ENCODE assay signal across 19 cellular contexts in the genomic region with DNA sequence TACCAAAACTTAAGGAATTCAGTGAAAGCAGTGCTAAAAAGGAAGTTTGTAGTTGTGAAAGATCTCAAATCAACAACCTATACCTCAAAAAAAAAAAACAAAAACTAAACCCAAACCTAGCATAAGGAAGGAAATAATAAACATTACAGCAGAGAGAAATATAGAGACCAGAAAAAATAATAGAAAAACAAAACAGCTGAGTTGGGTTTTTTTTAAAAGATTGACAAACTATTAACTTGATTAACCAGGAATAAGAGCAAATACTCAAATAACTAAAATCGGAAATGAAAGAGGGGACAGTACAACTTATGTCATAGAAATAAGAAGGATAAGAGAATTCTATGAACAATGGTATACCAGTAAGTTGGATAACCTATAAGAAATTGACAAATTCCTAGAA. TPM values are rescaled to one million over a fixed set of nuclear protein-coding genes. Genes with fewer than 3 reads are reported as not detected.
DNase-seq lines count a peak whose midpoint lies in the region; ATAC-seq and TF ChIP-seq lines count a peak whose summit lies in the region.
"Had no signal": no experiment of that assay in that cellular context is flagged by ENCODE, and none has a peak within 500 bp of the region (broad histone marks: within the 10 kb centered on the region; RNA-seq: fewer than 3 reads in every experiment).

No MANE protein-coding gene starts in this region.

- H3K9me3 ChIP-seq in CD4-positive, CD25-positive, alpha-beta regulatory T cell (ENCODE audit: control insufficient read depth in 2 of 2, low read length in 2 of 2): no peaks in the 10 kb centered on the region
- H3K9me3 ChIP-seq in upper lobe of left lung (no peaks in the 10 kb centered on the region), sigmoid colon (no peaks in the 10 kb centered on the region)
- H3K9me3 ChIP-seq: BLaER1 had no signal

- peaks cover 65% of the 10 kb centered on the region for H3K36me3 Mint-ChIP-seq in activated T-cell treated with anti-CD3 and anti-CD28 coated beads, Interleukin-2, amount 50 U/mL, for 24 hours (ENCODE audit: low read depth)
- peaks cover 29% of the 10 kb centered on the region for H3K36me3 Mint-ChIP-seq in CD4-positive, CD25-positive, alpha-beta regulatory T cell
- H3K36me3 Mint-ChIP-seq in activated T-helper 17 cell treated with anti-CD3 and anti-CD28 coated beads, Interleukin-2, amount 50 U/mL, for 72 hours (ENCODE audit: low read depth): peaks cover 89% of the 10 kb centered on the region
- peaks cover 49% of the 10 kb centered on the region for H3K36me3 Mint-ChIP-seq in mesothelial cell of epicardium

- H3K27me3 Mint-ChIP-seq in activated T-cell treated with anti-CD3 and anti-CD28 coated beads, Interleukin-2, amount 50 U/mL, for 24 hours: no peaks in the 10 kb centered on the region
- no peaks in the 10 kb centered on the region for H3K27me3 Mint-ChIP-seq in CD4-positive, CD25-positive, alpha-beta regulatory T cell
- H3K27me3 Mint-ChIP-seq in activated T-helper 17 cell treated with anti-CD3 and anti-CD28 coated beads, Interleukin-2, amount 50 U/mL, for 72 hours: no peaks in the 10 kb centered on the region
- H3K27me3 Mint-ChIP-seq in mesothelial cell of epicardium (ENCODE audit: low read depth): no peaks in the 10 kb centered on the region

- TF ChIP-seq CTCF in mesothelial cell of epicardium (IDR thresholded peaks at IDR 0.05; ENCODE audit: unreplicated experiment) (no peak), upper lobe of left lung (IDR thresholded peaks at IDR 0.05) (no peak), sigmoid colon (IDR thresholded peaks at IDR 0.05) (no peak)

- no peak for TF ChIP-seq EP300 in upper lobe of left lung (IDR thresholded peaks at IDR 0.05)
- no peak for TF ChIP-seq EP300 in sigmoid colon (IDR thresholded peaks at IDR 0.05)

- no peak for TF ChIP-seq POLR2A in upper lobe of left lung (IDR thresholded peaks at IDR 0.05)
- TF ChIP-seq POLR2A in sigmoid colon (IDR thresholded peaks at IDR 0.05): no peak

- H3K4me1 ChIP-seq in CD4-positive, CD25-positive, alpha-beta regulatory T cell (ENCODE audit: control insufficient read depth, insufficient read depth, low read length, poor library complexity, severe bottlenecking): peaks cover 16% of the 10 kb centered on the region
- H3K4me1 ChIP-seq in upper lobe of left lung (peaks cover 11 to 26% (median 15%) of the 10 kb centered on the region in 4 donors), sigmoid colon (peaks cover 0 to 31% (median 15%) of the 10 kb centered on the region in 4 donors)

- 90 to 97% methylated on average over 1 of the region's 1 CpG for whole genome bisulfite sequencing in upper lobe of left lung, 2 donors
- WGBS in sigmoid colon, 2 donors: 91 to 92% methylated on average over 1 of the region's 1 CpG

- no peak overlapping the region for H3K4me3 Mint-ChIP-seq in activated T-cell treated with anti-CD3 and anti-CD28 coated beads, Interleukin-2, amount 50 U/mL, for 24 hours
- H3K4me3 Mint-ChIP-seq in CD4-positive, CD25-positive, alpha-beta regulatory T cell: peak overlapping the region in 1 of 4 donors; percentile 46
- peak overlapping the region; percentile 40 for H3K4me3 Mint-ChIP-seq in activated T-helper 17 cell treated with anti-CD3 and anti-CD28 coated beads, Interleukin-2, amount 50 U/mL, for 72 hours
- no peak overlapping the region for H3K4me3 Mint-ChIP-seq in mesothelial cell of epicardium

- no peak for DNase-seq in activated T-cell treated with anti-CD3 and anti-CD28 coated beads, Interleukin-2, amount 50 U/mL, for 24 hours
- DNase-seq in activated T-cell treated with anti-CD3 and anti-CD28 coated beads for 4 hours: no peak
- DNase-seq in CD4-positive, CD25-positive, alpha-beta regulatory T cell: no peak
- no peak for DNase-seq in mesothelial cell of epicardium (ENCODE audit: low spot score in 2 of 2, unreplicated experiment in 2 of 2)
- no peak for DNase-seq in Right ventricle myocardium superior
- no peak for DNase-seq in upper lobe of left lung
- no peak for DNase-seq in sigmoid colon
- DNase-seq: DND-41, NCI-H1417 treated with DMSO at 0.1 percent for 48 hours, NCI-H187 treated with DMSO at 0.1 percent for 48 hours, NCI-H2227 treated with DMSO at 0.1 percent for 48 hours, NCI-H510A treated with DMSO at 0.1 percent for 48 hours, NCI-H774, OCI-M1, SHP77 treated with DMSO at 0.1 percent for 48 hours had no signal

- H3K27me3 ChIP-seq in CD4-positive, CD25-positive, alpha-beta regulatory T cell (ENCODE audit: control insufficient read depth, insufficient read depth, low read length): no peaks in the 10 kb centered on the region
- H3K27me3 ChIP-seq in upper lobe of left lung (no peaks in the 10 kb centered on the region), sigmoid colon (no peaks in the 10 kb centered on the region)
- H3K27me3 ChIP-seq: BLaER1 had no signal

- H3K27ac Mint-ChIP-seq in activated T-cell treated with anti-CD3 and anti-CD28 coated beads, Interleukin-2, amount 50 U/mL, for 24 hours: peak overlapping the region; percentile 23
- H3K27ac Mint-ChIP-seq in CD4-positive, CD25-positive, alpha-beta regulatory T cell: peak overlapping the region; percentile 20 to 92 (median 52)
- peak overlapping the region; percentile 72 for H3K27ac Mint-ChIP-seq in activated T-helper 17 cell treated with anti-CD3 and anti-CD28 coated beads, Interleukin-2, amount 50 U/mL, for 72 hours
- H3K27ac Mint-ChIP-seq in mesothelial cell of epicardium: peak overlapping the region; percentile 8

- H3K4me1 Mint-ChIP-seq in activated T-cell treated with anti-CD3 and anti-CD28 coated beads, Interleukin-2, amount 50 U/mL, for 24 hours (ENCODE audit: low read depth): peaks cover 46% of the 10 kb centered on the region
- H3K4me1 Mint-ChIP-seq in CD4-positive, CD25-positive, alpha-beta regulatory T cell: peaks cover 27 to 52% (median 45%) of the 10 kb centered on the region in 4 donors
- peaks cover 30% of the 10 kb centered on the region for H3K4me1 Mint-ChIP-seq in activated T-helper 17 cell treated with anti-CD3 and anti-CD28 coated beads, Interleukin-2, amount 50 U/mL, for 72 hours
- peaks cover 2% of the 10 kb centered on the region for H3K4me1 Mint-ChIP-seq in mesothelial cell of epicardium

- H3K9me3 Mint-ChIP-seq in activated T-cell treated with anti-CD3 and anti-CD28 coated beads, Interleukin-2, amount 50 U/mL, for 24 hours: no peaks in the 10 kb centered on the region
- H3K9me3 Mint-ChIP-seq in CD4-positive, CD25-positive, alpha-beta regulatory T cell: no peaks in the 10 kb centered on the region
- no peaks in the 10 kb centered on the region for H3K9me3 Mint-ChIP-seq in activated T-helper 17 cell treated with anti-CD3 and anti-CD28 coated beads, Interleukin-2, amount 50 U/mL, for 72 hours
- peaks cover 10% of the 10 kb centered on the region for H3K9me3 Mint-ChIP-seq in mesothelial cell of epicardium

- no peak overlapping the region for H3K27ac ChIP-seq in CD4-positive, CD25-positive, alpha-beta regulatory T cell (ENCODE audit: insufficient read depth, low read length, poor library complexity, severe bottlenecking)
- H3K27ac ChIP-seq in upper lobe of left lung (no peak overlapping the region), sigmoid colon (no peak overlapping the region)
- H3K27ac ChIP-seq: BLaER1, KMS-11 had no signal

- intact Hi-C loops in Right ventricle myocardium superior (cut with DNase I) (loop anchor here (5.0 kb wide), 1 partner anchor 64 kb away; a partner anchor contains a TSS), sigmoid colon (cut with DNase I) (no loop called here)

- H3K4me3 ChIP-seq in CD4-positive, CD25-positive, alpha-beta regulatory T cell (ENCODE audit: low read depth, low read length): no peak overlapping the region
- H3K4me3 ChIP-seq in upper lobe of left lung (no peak overlapping the region), sigmoid colon (no peak overlapping the region)
- H3K4me3 ChIP-seq: BLaER1 had no signal

- no peak for ATAC-seq in CD4-positive, CD25-positive, alpha-beta regulatory T cell (ENCODE audit: low read depth in 2 of 2)
- no peak for ATAC-seq in activated T-helper 17 cell treated with anti-CD3 and anti-CD28 coated beads, Interleukin-2, amount 50 U/mL, for 72 hours (replicated peaks)
- ATAC-seq in Right ventricle myocardium superior (ENCODE audit: poor library complexity): no peak
- no peak for ATAC-seq in upper lobe of left lung (ENCODE audit: low FRiP score in 2 of 2)

- peaks cover 41% of the 10 kb centered on the region for H3K36me3 ChIP-seq in CD4-positive, CD25-positive, alpha-beta regulatory T cell (ENCODE audit: control insufficient read depth, insufficient read depth, low read length)
- H3K36me3 ChIP-seq in upper lobe of left lung (peaks cover 3 to 64% (median 21%) of the 10 kb centered on the region in 4 donors), sigmoid colon (peaks cover 3 to 57% (median 13%) of the 10 kb centered on the region in 4 donors)

RNA-seq across cellular contexts. Expression of a gene that starts 6.7 kb away (rescaled TPM):
- total RNA-seq in CD4-positive, CD25-positive, alpha-beta regulatory T cell: 49.1 TPM
- polyA plus RNA-seq in CD4-positive, CD25-positive, alpha-beta regulatory T cell: 10 to 100 TPM; 29.0 to 34.1 (median 30.4) TPM
- 10 to 100 TPM; 27.8 to 29.6 TPM for total RNA-seq in activated T-helper 17 cell treated with anti-CD3 and anti-CD28 coated beads, Interleukin-2, amount 50 U/mL, for 72 hours
- 30.2 to 31.4 TPM (median 30.5 TPM) in 3 replicates for total RNA-seq in mesothelial cell of epicardium
- 14.4 TPM for total RNA-seq in Right ventricle myocardium superior
- total RNA-seq in upper lobe of left lung: 10 to 100 TPM; 19.2 to 43.0 (median 24.8) TPM
- 10 to 100 TPM; 28.0 to 39.1 (median 29.8) TPM for total RNA-seq in sigmoid colon
- 10 to 100 TPM in 2 of 3 donors, 1 to 10 TPM in 1; 7.6 to 12.0 (median 11.8) TPM for polyA plus RNA-seq in sigmoid colon

RNA-seq across cellular contexts. Expression of a gene that starts 6.8 kb away (rescaled TPM):
- total RNA-seq in CD4-positive, CD25-positive, alpha-beta regulatory T cell: 10.1 TPM
- polyA plus RNA-seq in CD4-positive, CD25-positive, alpha-beta regulatory T cell: 1 to 10 TPM; 4.9 to 5.9 (median 5.1) TPM
- total RNA-seq in activated T-helper 17 cell treated with anti-CD3 and anti-CD28 coated beads, Interleukin-2, amount 50 U/mL, for 72 hours: 10 to 100 TPM; 12.6 to 20.8 TPM
- total RNA-seq in mesothelial cell of epicardium: 31.4 to 33.7 TPM (median 31.9 TPM) in 3 replicates
- 12.9 TPM for total RNA-seq in Right ventricle myocardium superior
- total RNA-seq in upper lobe of left lung: 10 to 100 TPM; 11.4 to 38.8 (median 18.7) TPM
- total RNA-seq in sigmoid colon: 10 to 100 TPM; 12.1 to 22.7 (median 17.2) TPM
- 10 to 100 TPM; 13.1 to 16.0 (median 14.4) TPM for polyA plus RNA-seq in sigmoid colon

RNA-seq across cellular contexts. Expression of a gene that starts 50.8 kb away (rescaled TPM):
- total RNA-seq in CD4-positive, CD25-positive, alpha-beta regulatory T cell: 1.8 TPM
- polyA plus RNA-seq in CD4-positive, CD25-positive, alpha-beta regulatory T cell: under 1 TPM; 0.49 to 0.79 (median 0.70) TPM
- total RNA-seq in activated T-helper 17 cell treated with anti-CD3 and anti-CD28 coated beads, Interleukin-2, amount 50 U/mL, for 72 hours: 1 to 10 TPM in 1 of 2 donors, under 1 TPM in 1; 0.91 to 1.3 TPM
- total RNA-seq in mesothelial cell of epicardium (3.5 to 4.4 TPM (median 3.7 TPM) in 3 replicates), Right ventricle myocardium superior (4.1 TPM), upper lobe of left lung (1 to 10 TPM; 1.0 to 4.6 (median 2.7) TPM), sigmoid colon (1 to 10 TPM; 2.1 to 5.4 (median 2.9) TPM)
- 1 to 10 TPM; 1.8 to 2.4 (median 1.9) TPM for polyA plus RNA-seq in sigmoid colon
- total RNA-seq: G401 had no signal

Comparison
In these comparisons a context has a peak if more than half of its experiments do, and no peak if none do; other contexts are left out.
1. H3K27ac Mint-ChIP-seq: peak in every context shown above with its lines; median percentile 72 in activated T-helper 17 cell treated with anti-CD3 and anti-CD28 coated beads, Interleukin-2, amount 50 U/mL, for 72 hours; 52 in CD4-positive, CD25-positive, alpha-beta regulatory T cell; 23 in activated T-cell treated with anti-CD3 and anti-CD28 coated beads, Interleukin-2, amount 50 U/mL, for 24 hours; 8 in mesothelial cell of epicardium.